Comparison of ENCODE assay signal across 8 cellular contexts in genomic region chr11:65498977-65499712, GRCh38. TPM values are rescaled to one million over a fixed set of nuclear protein-coding genes. Genes with fewer than 3 reads are reported as not detected.
A peak's percentile ranks its signal among the peaks of the same experiment; 100 is the strongest.
DNase-seq lines count a peak whose midpoint lies in the region; ATAC-seq and TF ChIP-seq lines count a peak whose summit lies in the region.

MALAT1 (plus strand) TSS chr11:65499045.

- no peak for TF ChIP-seq CTCF in RWPE1 (conservative IDR thresholded peaks at IDR 0.05; ENCODE audit: low read depth)
- no peak for TF ChIP-seq CTCF in fibroblast of mammary gland (conservative IDR thresholded peaks at IDR 0.05; ENCODE audit: control insufficient read depth, insufficient read depth, low read depth, low read length)

- H3K4me3 Mint-ChIP-seq in activated T-helper 1 cell treated with anti-CD3 and anti-CD28 coated beads, Interleukin-12 subunit alpha, Interleukin-12 subunit beta, Interleukin-2, Interleukin-4 antibody, amounts not matched to agents 30 ng/mL and 10 ng/mL and 1 ng/mL, durations not matched to agents 14 hours and 24 hours and 36 hours = no peak within 1 kb of the TSS
- no peak within 1 kb of the TSS for H3K4me3 Mint-ChIP-seq in natural killer cell treated with Interleukin-12 subunit alpha and Interleukin-12 subunit beta and Interleukin-15 and Interleukin-18, amount 100 ng/mL, for 72 hours

- no peaks in the 10 kb centered on the region for H3K9me3 Mint-ChIP-seq in activated T-helper 1 cell treated with anti-CD3 and anti-CD28 coated beads, Interleukin-12 subunit alpha, Interleukin-12 subunit beta, Interleukin-2, Interleukin-4 antibody, amounts not matched to agents 30 ng/mL and 10 ng/mL and 1 ng/mL, durations not matched to agents 14 hours and 24 hours and 36 hours
- H3K9me3 Mint-ChIP-seq in natural killer cell treated with Interleukin-12 subunit alpha and Interleukin-12 subunit beta and Interleukin-15 and Interleukin-18, amount 100 ng/mL, for 72 hours = no peaks in the 10 kb centered on the region

- DNase-seq in LoVo (ENCODE audit: low spot score) (peak; percentile 94), RWPE1 (ENCODE audit: low spot score) (peak; percentile 60), fibroblast of mammary gland (ENCODE audit: low read depth) (peak; percentile 93), kidney glomerular epithelial cell (lab: John Stamatoyannopoulos, UW) (no peak)
- peak; percentile 94 for DNase-seq in activated T-helper 1 cell treated with anti-CD3 and anti-CD28 coated beads, Interleukin-12 subunit alpha, Interleukin-12 subunit beta, Interleukin-2, Interleukin-4 antibody, amounts not matched to agents 30 ng/mL and 10 ng/mL and 1 ng/mL, durations not matched to agents 14 hours and 24 hours and 36 hours (ENCODE audit: low spot score)
- DNase-seq in natural killer cell treated with Interleukin-12 subunit alpha and Interleukin-12 subunit beta and Interleukin-15 and Interleukin-18, amount 100 ng/mL, for 72 hours (ENCODE audit: low spot score) = peak; percentile 93
- DNase-seq in stimulated activated naive CD4-positive, alpha-beta T cell (lab: John Stamatoyannopoulos, UW) = peak; percentile 87 to 97 (median 92)

- peak within 1 kb of the TSS; percentile 99 for H3K27ac ChIP-seq in RWPE1

- H3K36me3 Mint-ChIP-seq in activated T-helper 1 cell treated with anti-CD3 and anti-CD28 coated beads, Interleukin-12 subunit alpha, Interleukin-12 subunit beta, Interleukin-2, Interleukin-4 antibody, amounts not matched to agents 30 ng/mL and 10 ng/mL and 1 ng/mL, durations not matched to agents 14 hours and 24 hours and 36 hours (ENCODE audit: low read depth) = peaks cover 11% of the 10 kb centered on the region
- peaks cover 9% of the 10 kb centered on the region for H3K36me3 Mint-ChIP-seq in natural killer cell treated with Interleukin-12 subunit alpha and Interleukin-12 subunit beta and Interleukin-15 and Interleukin-18, amount 100 ng/mL, for 72 hours

- H3K4me3 ChIP-seq in fibroblast of mammary gland (ENCODE audit: control insufficient read depth, low read depth, low read length) = peak within 1 kb of the TSS; percentile 91

- intact Hi-C loops in activated T-helper 1 cell treated with anti-CD3 and anti-CD28 coated beads, Interleukin-12 subunit alpha, Interleukin-12 subunit beta, Interleukin-2, Interleukin-4 antibody, amounts not matched to agents 30 ng/mL and 10 ng/mL and 1 ng/mL, durations not matched to agents 14 hours and 24 hours and 36 hours (cut with micrococcal nuclease) = no loop called here

- POLR2A ChIA-PET in RWPE1 (lab: Yijun Ruan, JAX; ENCODE audit: low non-redundant PET) = interaction anchor here (0.6 to 4.8 kb wide), 13 partner anchors 9 to 79 kb away, joined by 3 to 34 read pairs (median 4); partner anchors contain the start of gene NEAT1

- peak; percentile 31 for ATAC-seq in GM18517 (IDR thresholded peaks at IDR 0.05; ENCODE audit: unreplicated experiment)
- peak; percentile 47 to 69 for ATAC-seq in natural killer cell treated with Interleukin-12 subunit alpha and Interleukin-12 subunit beta and Interleukin-15 and Interleukin-18, amount 100 ng/mL, for 72 hours

- H3K27me3 Mint-ChIP-seq in activated T-helper 1 cell treated with anti-CD3 and anti-CD28 coated beads, Interleukin-12 subunit alpha, Interleukin-12 subunit beta, Interleukin-2, Interleukin-4 antibody, amounts not matched to agents 30 ng/mL and 10 ng/mL and 1 ng/mL, durations not matched to agents 14 hours and 24 hours and 36 hours (ENCODE audit: insufficient read depth) = no peaks in the 10 kb centered on the region
- H3K27me3 Mint-ChIP-seq in natural killer cell treated with Interleukin-12 subunit alpha and Interleukin-12 subunit beta and Interleukin-15 and Interleukin-18, amount 100 ng/mL, for 72 hours = no peaks in the 10 kb centered on the region

- no peak within 1 kb of the TSS for H3K27ac Mint-ChIP-seq in activated T-helper 1 cell treated with anti-CD3 and anti-CD28 coated beads, Interleukin-12 subunit alpha, Interleukin-12 subunit beta, Interleukin-2, Interleukin-4 antibody, amounts not matched to agents 30 ng/mL and 10 ng/mL and 1 ng/mL, durations not matched to agents 14 hours and 24 hours and 36 hours
- H3K27ac Mint-ChIP-seq in natural killer cell treated with Interleukin-12 subunit alpha and Interleukin-12 subunit beta and Interleukin-15 and Interleukin-18, amount 100 ng/mL, for 72 hours = no peak within 1 kb of the TSS

- CTCF ChIA-PET in RWPE1 (lab: Yijun Ruan, JAX) = interaction anchor here (1.2 to 1.8 kb wide), 2 partner anchors 20 to 82 kb away, joined by 4 read pairs; no protein-coding TSS in a partner anchor

- H3K4me1 Mint-ChIP-seq in activated T-helper 1 cell treated with anti-CD3 and anti-CD28 coated beads, Interleukin-12 subunit alpha, Interleukin-12 subunit beta, Interleukin-2, Interleukin-4 antibody, amounts not matched to agents 30 ng/mL and 10 ng/mL and 1 ng/mL, durations not matched to agents 14 hours and 24 hours and 36 hours (ENCODE audit: low read depth) = peaks cover 35% of the 10 kb centered on the region
- H3K4me1 Mint-ChIP-seq in natural killer cell treated with Interleukin-12 subunit alpha and Interleukin-12 subunit beta and Interleukin-15 and Interleukin-18, amount 100 ng/mL, for 72 hours (ENCODE audit: low read depth in 2 of 2) = peaks cover 34 to 44% of the 10 kb centered on the region in 2 donors

RNA-seq across cellular contexts. Expression of gene MALAT1, which starts in this region (rescaled TPM):
- 5,323 and 5,421 TPM in 2 replicates for total RNA-seq in activated T-helper 1 cell treated with anti-CD3 and anti-CD28 coated beads, Interleukin-12 subunit alpha, Interleukin-12 subunit beta, Interleukin-2, Interleukin-4 antibody, amounts not matched to agents 30 ng/mL and 10 ng/mL and 1 ng/mL, durations not matched to agents 14 hours and 24 hours and 36 hours
- total RNA-seq in natural killer cell treated with Interleukin-12 subunit alpha and Interleukin-12 subunit beta and Interleukin-15 and Interleukin-18, amount 100 ng/mL, for 72 hours = 1,000 to 10,000 TPM; 6,610 to 7,236 TPM
